1 cellular context compared by ENCODE assay signal in the genomic region with DNA sequence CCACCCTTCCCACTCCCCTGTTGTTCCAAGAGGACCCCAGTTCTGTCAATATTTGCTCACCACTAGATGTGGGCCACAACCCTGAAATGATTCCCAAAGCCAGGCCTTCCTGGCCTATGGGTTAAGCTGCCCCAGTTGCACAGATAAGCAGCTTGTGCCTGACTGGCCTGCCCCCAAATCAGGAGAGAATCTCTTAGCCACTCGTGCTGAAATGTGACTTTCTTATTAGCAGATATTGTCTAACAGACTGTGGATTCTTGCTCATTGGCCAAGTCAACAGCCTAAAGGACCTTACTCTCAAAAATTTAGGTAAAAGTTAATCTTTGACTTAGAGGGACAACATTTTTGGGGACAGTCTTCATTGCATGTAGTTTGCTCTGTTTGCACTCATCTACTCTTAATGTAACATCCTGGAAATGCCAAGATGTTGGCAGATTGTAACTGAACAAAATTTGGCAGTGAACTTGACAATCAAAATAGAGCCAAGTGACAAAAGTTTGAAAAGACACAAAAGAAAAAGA.
A peak's percentile ranks its signal among the peaks of the same experiment; 100 is the strongest.
TF ChIP-seq lines count a peak whose summit lies in the region.

No MANE protein-coding gene starts in this region.

TF ChIP-seq in HepG2, 621 proteins besides CTCF, POLR2A, EP300 and RAD21 (continued from another document and continues in another):
- TF ChIP-seq ZHX1 (CRISPR knock-in tag; IDR thresholded peaks at IDR 0.05; ENCODE audit: low read depth) (no peak; the same call in 1 of the 2 replicates), ZNF235 (CRISPR knock-in tag; IDR thresholded peaks at IDR 0.05; ENCODE audit: borderline replicate concordance) (no peak), HOXA7 (CRISPR knock-in tag; IDR thresholded peaks at IDR 0.05) (no peak), ATM (IDR thresholded peaks at IDR 0.05; ENCODE audit: borderline replicate concordance) (no peak), PCBP1 (IDR thresholded peaks at IDR 0.05; ENCODE audit: borderline replicate concordance, low read depth, low read length) (no peak), ZNF30 (CRISPR knock-in tag; IDR thresholded peaks at IDR 0.05) (no peak), RORA (CRISPR knock-in tag; IDR thresholded peaks at IDR 0.05) (no peak), ZBTB1 (CRISPR knock-in tag; IDR thresholded peaks at IDR 0.05; ENCODE audit: borderline replicate concordance) (no peak), HNRNPUL1 (IDR thresholded peaks at IDR 0.05; ENCODE audit: low read depth, low read length) (peak; percentile 81), ETS1 (CRISPR knock-in tag; IDR thresholded peaks at IDR 0.05) (no peak), ZEB1 (IDR thresholded peaks at IDR 0.05; ENCODE audit: insufficient replicate concordance, low read depth) (peak; percentile 44), TERF1 (CRISPR knock-in tag; IDR thresholded peaks at IDR 0.05) (no peak), ZFP36 (IDR thresholded peaks at IDR 0.05; ENCODE audit: borderline replicate concordance, low read depth, low read length, partially characterized antibody) (no peak), ZNF232 (CRISPR knock-in tag; IDR thresholded peaks at IDR 0.05; ENCODE audit: borderline replicate concordance) (no peak; the same call in 1 of the 2 replicates), MXI1 (IDR thresholded peaks at IDR 0.05; ENCODE audit: borderline replicate concordance, low read depth, low read length) (no peak), YEATS2 (CRISPR knock-in tag; IDR thresholded peaks at IDR 0.05; ENCODE audit: borderline replicate concordance) (no peak), KMT2B (CRISPR knock-in tag; IDR thresholded peaks at IDR 0.05) (no peak), ZNF432 (CRISPR knock-in tag; IDR thresholded peaks at IDR 0.05; ENCODE audit: borderline replicate concordance) (no peak), HOXA5 (CRISPR knock-in tag; IDR thresholded peaks at IDR 0.05) (0 out of 2 replicates have a peak, but pooled peaks have one; percentile 22), ATF1 (CRISPR knock-in tag; IDR thresholded peaks at IDR 0.05) (peak; percentile 73; the same call in 1 of the 2 replicates), SPEN (CRISPR knock-in tag; IDR thresholded peaks at IDR 0.05; ENCODE audit: low read depth) (peak; percentile 24; the same call in 1 of the 2 replicates), ZNF839 (CRISPR knock-in tag; IDR thresholded peaks at IDR 0.05; ENCODE audit: borderline replicate concordance) (no peak), NFIB (CRISPR knock-in tag; IDR thresholded peaks at IDR 0.05; ENCODE audit: borderline replicate concordance) (no peak), FOXC1 (CRISPR knock-in tag; IDR thresholded peaks at IDR 0.05; ENCODE audit: borderline replicate concordance) (peak; percentile 69; the same call in 1 of the 2 replicates), DNMT3B (CRISPR knock-in tag; conservative IDR thresholded peaks at IDR 0.05) (no peak), ZNF569 (CRISPR knock-in tag; IDR thresholded peaks at IDR 0.05; ENCODE audit: borderline replicate concordance) (no peak), ATF4 (CRISPR knock-in tag; IDR thresholded peaks at IDR 0.05) (peak in 1 of 2 experiments; percentile 43; a peak in 2 of 4 replicates), ZNF552 (CRISPR knock-in tag; IDR thresholded peaks at IDR 0.05; ENCODE audit: borderline replicate concordance) (no peak), ZNF33B (CRISPR knock-in tag; IDR thresholded peaks at IDR 0.05) (no peak), ZFYVE20 (CRISPR knock-in tag; IDR thresholded peaks at IDR 0.05; ENCODE audit: borderline replicate concordance, low read depth) (no peak), ZBTB3 (CRISPR knock-in tag; IDR thresholded peaks at IDR 0.05; ENCODE audit: borderline replicate concordance, low read depth) (0 out of 2 replicates have a peak, but pooled peaks have one; percentile 42), ZSCAN31 (CRISPR knock-in tag; IDR thresholded peaks at IDR 0.05; ENCODE audit: low read depth) (no peak), NR2C2 (CRISPR knock-in tag; IDR thresholded peaks at IDR 0.05; ENCODE audit: borderline replicate concordance) (peak; percentile 43; the same call in 1 of the 2 replicates)
- TF ChIP-seq, protein P1, sequence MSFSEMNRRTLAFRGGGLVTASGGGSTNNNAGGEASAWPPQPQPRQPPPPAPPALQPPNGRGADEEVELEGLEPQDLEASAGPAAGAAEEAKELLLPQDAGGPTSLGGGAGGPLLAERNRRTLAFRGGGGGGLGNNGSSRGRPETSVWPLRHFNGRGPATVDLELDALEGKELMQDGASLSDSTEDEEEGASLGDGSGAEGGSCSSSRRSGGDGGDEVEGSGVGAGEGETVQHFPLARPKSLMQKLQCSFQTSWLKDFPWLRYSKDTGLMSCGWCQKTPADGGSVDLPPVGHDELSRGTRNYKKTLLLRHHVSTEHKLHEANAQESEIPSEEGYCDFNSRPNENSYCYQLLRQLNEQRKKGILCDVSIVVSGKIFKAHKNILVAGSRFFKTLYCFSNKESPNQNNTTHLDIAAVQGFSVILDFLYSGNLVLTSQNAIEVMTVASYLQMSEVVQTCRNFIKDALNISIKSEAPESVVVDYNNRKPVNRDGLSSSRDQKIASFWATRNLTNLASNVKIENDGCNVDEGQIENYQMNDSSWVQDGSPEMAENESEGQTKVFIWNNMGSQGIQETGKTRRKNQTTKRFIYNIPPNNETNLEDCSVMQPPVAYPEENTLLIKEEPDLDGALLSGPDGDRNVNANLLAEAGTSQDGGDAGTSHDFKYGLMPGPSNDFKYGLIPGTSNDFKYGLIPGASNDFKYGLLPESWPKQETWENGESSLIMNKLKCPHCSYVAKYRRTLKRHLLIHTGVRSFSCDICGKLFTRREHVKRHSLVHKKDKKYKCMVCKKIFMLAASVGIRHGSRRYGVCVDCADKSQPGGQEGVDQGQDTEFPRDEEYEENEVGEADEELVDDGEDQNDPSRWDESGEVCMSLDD (CRISPR knock-in tag; IDR thresholded peaks at IDR 0.05; ENCODE audit: borderline replicate concordance), result no peak
- TF ChIP-seq, protein P2, sequence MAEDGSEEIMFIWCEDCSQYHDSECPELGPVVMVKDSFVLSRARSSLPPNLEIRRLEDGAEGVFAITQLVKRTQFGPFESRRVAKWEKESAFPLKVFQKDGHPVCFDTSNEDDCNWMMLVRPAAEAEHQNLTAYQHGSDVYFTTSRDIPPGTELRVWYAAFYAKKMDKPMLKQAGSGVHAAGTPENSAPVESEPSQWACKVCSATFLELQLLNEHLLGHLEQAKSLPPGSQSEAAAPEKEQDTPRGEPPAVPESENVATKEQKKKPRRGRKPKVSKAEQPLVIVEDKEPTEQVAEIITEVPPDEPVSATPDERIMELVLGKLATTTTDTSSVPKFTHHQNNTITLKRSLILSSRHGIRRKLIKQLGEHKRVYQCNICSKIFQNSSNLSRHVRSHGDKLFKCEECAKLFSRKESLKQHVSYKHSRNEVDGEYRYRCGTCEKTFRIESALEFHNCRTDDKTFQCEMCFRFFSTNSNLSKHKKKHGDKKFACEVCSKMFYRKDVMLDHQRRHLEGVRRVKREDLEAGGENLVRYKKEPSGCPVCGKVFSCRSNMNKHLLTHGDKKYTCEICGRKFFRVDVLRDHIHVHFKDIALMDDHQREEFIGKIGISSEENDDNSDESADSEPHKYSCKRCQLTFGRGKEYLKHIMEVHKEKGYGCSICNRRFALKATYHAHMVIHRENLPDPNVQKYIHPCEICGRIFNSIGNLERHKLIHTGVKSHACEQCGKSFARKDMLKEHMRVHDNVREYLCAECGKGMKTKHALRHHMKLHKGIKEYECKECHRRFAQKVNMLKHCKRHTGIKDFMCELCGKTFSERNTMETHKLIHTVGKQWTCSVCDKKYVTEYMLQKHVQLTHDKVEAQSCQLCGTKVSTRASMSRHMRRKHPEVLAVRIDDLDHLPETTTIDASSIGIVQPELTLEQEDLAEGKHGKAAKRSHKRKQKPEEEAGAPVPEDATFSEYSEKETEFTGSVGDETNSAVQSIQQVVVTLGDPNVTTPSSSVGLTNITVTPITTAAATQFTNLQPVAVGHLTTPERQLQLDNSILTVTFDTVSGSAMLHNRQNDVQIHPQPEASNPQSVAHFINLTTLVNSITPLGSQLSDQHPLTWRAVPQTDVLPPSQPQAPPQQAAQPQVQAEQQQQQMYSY (CRISPR knock-in tag; IDR thresholded peaks at IDR 0.05), result no peak
- TF ChIP-seq, protein P3, sequence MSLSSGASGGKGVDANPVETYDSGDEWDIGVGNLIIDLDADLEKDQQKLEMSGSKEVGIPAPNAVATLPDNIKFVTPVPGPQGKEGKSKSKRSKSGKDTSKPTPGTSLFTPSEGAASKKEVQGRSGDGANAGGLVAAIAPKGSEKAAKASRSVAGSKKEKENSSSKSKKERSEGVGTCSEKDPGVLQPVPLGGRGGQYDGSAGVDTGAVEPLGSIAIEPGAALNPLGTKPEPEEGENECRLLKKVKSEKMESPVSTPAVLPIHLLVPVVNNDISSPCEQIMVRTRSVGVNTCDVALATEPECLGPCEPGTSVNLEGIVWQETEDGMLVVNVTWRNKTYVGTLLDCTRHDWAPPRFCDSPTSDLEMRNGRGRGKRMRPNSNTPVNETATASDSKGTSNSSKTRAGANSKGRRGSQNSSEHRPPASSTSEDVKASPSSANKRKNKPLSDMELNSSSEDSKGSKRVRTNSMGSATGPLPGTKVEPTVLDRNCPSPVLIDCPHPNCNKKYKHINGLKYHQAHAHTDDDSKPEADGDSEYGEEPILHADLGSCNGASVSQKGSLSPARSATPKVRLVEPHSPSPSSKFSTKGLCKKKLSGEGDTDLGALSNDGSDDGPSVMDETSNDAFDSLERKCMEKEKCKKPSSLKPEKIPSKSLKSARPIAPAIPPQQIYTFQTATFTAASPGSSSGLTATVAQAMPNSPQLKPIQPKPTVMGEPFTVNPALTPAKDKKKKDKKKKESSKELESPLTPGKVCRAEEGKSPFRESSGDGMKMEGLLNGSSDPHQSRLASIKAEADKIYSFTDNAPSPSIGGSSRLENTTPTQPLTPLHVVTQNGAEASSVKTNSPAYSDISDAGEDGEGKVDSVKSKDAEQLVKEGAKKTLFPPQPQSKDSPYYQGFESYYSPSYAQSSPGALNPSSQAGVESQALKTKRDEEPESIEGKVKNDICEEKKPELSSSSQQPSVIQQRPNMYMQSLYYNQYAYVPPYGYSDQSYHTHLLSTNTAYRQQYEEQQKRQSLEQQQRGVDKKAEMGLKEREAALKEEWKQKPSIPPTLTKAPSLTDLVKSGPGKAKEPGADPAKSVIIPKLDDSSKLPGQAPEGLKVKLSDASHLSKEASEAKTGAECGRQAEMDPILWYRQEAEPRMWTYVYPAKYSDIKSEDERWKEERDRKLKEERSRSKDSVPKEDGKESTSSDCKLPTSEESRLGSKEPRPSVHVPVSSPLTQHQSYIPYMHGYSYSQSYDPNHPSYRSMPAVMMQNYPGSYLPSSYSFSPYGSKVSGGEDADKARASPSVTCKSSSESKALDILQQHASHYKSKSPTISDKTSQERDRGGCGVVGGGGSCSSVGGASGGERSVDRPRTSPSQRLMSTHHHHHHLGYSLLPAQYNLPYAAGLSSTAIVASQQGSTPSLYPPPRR (CRISPR knock-in tag; IDR thresholded peaks at IDR 0.05; ENCODE audit: borderline replicate concordance), result peak; percentile 91
